In genomic region chr2:134117651-134118050, GRCh38 we compare ENCODE assay signal across 10 cellular contexts.
"Had no signal": no experiment of that assay in that cellular context is flagged by ENCODE, and none has a peak within 500 bp of the region (broad histone marks: within the 10 kb centered on the region; RNA-seq: fewer than 3 reads in every experiment).

No MANE protein-coding gene starts in this region.

- H3K9me3 ChIP-seq: colonic mucosa, left ventricle myocardium inferior, lower lobe of right lung, ovary, spleen, tibial artery, upper lobe of right lung, vagina had no signal

- H3K27me3 ChIP-seq: colonic mucosa, ovary, spleen, tibial artery, upper lobe of right lung, vagina had no signal

- H3K27ac ChIP-seq: colonic mucosa, hepatocyte, neural progenitor cell, ovary, upper lobe of right lung had no signal

- H3K4me2 ChIP-seq: hepatocyte, neural progenitor cell had no signal

- H3K9ac ChIP-seq: neural progenitor cell had no signal

- H3K36me3 ChIP-seq: colonic mucosa, left ventricle myocardium inferior, lower lobe of right lung, neural progenitor cell, ovary, spleen, tibial artery, upper lobe of right lung, vagina had no signal

- H3K4me3 ChIP-seq: colonic mucosa, hepatocyte, lower lobe of right lung, neural progenitor cell, ovary, tibial artery, upper lobe of right lung, vagina had no signal
